Comparison of ENCODE assay signal across 1 cellular context in the genomic region with DNA sequence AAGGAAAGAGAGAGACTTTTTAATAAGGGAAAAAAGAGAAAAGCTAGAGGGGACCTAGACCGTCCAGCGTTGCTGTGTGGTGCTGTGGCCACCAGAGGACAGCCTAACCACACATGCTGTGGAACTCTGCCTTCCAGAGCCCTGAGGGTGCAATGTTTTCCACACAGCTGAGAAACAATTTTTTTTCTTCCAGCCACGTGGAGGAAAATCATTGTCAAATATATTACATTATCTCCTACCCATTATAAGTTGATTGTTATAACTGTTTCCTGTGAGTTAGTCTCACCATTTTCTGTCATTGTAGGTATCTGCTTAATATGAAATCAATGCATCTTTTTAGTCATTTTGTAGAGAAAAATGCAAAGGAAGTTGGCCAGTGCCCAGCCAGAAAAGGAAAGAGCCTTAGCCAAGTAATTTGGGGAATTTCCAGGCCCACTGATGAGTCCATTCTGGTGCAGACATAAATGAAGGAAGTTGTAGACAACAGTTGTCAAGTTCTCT.
A peak's percentile ranks its signal among the peaks of the same experiment; 100 is the strongest.
TF ChIP-seq lines count a peak whose summit lies in the region.

No MANE protein-coding gene starts in this region.

TF ChIP-seq in HepG2, 621 proteins besides CTCF, POLR2A, EP300 and RAD21 (continued from another document and continues in another):
- TF ChIP-seq, protein P1, sequence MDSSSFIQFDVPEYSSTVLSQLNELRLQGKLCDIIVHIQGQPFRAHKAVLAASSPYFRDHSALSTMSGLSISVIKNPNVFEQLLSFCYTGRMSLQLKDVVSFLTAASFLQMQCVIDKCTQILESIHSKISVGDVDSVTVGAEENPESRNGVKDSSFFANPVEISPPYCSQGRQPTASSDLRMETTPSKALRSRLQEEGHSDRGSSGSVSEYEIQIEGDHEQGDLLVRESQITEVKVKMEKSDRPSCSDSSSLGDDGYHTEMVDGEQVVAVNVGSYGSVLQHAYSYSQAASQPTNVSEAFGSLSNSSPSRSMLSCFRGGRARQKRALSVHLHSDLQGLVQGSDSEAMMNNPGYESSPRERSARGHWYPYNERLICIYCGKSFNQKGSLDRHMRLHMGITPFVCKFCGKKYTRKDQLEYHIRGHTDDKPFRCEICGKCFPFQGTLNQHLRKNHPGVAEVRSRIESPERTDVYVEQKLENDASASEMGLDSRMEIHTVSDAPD (CRISPR knock-in tag; IDR thresholded peaks at IDR 0.05) = no peak
- TF ChIP-seq MXI1 (IDR thresholded peaks at IDR 0.05; ENCODE audit: borderline replicate concordance, low read depth, low read length) = peak; percentile 26; the same call in 1 of the 3 replicates
- no peak for TF ChIP-seq KMT2A (CRISPR knock-in tag; IDR thresholded peaks at IDR 0.05)
- TF ChIP-seq ZNF501 (CRISPR knock-in tag; IDR thresholded peaks at IDR 0.05) = no peak
- TF ChIP-seq KLF13 (CRISPR knock-in tag; IDR thresholded peaks at IDR 0.05) = no peak
- TF ChIP-seq, protein P2, sequence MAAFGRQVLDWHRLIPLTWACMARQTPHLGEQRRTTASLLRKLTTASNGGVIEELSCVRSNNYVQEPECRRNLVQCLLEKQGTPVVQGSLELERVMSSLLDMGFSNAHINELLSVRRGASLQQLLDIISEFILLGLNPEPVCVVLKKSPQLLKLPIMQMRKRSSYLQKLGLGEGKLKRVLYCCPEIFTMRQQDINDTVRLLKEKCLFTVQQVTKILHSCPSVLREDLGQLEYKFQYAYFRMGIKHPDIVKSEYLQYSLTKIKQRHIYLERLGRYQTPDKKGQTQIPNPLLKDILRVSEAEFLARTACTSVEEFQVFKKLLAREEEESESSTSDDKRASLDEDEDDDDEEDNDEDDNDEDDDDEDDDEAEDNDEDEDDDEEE (CRISPR knock-in tag; IDR thresholded peaks at IDR 0.05) = no peak
- no peak for TF ChIP-seq NR2F1 (CRISPR knock-in tag; IDR thresholded peaks at IDR 0.05)
- TF ChIP-seq SNAPC2 (CRISPR knock-in tag; IDR thresholded peaks at IDR 0.05) = no peak
- no peak for TF ChIP-seq RNF2 (conservative IDR thresholded peaks at IDR 0.05; ENCODE audit: low read depth)
- TF ChIP-seq, protein P3, sequence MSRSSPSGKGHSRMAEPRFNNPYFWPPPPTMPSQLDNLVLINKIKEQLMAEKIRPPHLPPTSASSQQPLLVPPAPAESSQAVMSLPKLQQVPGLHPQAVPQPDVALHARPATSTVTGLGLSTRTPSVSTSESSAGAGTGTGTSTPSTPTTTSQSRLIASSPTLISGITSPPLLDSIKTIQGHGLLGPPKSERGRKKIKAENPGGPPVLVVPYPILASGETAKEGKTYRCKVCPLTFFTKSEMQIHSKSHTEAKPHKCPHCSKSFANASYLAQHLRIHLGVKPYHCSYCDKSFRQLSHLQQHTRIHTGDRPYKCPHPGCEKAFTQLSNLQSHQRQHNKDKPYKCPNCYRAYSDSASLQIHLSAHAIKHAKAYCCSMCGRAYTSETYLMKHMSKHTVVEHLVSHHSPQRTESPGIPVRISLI (CRISPR knock-in tag; IDR thresholded peaks at IDR 0.05; ENCODE audit: borderline replicate concordance) = peak; percentile 62; the same call in 1 of the 2 replicates
- TF ChIP-seq RARG (CRISPR knock-in tag; IDR thresholded peaks at IDR 0.05; ENCODE audit: low read depth) = no peak
- no peak for TF ChIP-seq ZNF432 (CRISPR knock-in tag; IDR thresholded peaks at IDR 0.05; ENCODE audit: borderline replicate concordance)
- no peak for TF ChIP-seq TCF12 (IDR thresholded peaks at IDR 0.05)
- TF ChIP-seq TCF12 (CRISPR knock-in tag; IDR thresholded peaks at IDR 0.05) = no peak
- TF ChIP-seq, protein P4, sequence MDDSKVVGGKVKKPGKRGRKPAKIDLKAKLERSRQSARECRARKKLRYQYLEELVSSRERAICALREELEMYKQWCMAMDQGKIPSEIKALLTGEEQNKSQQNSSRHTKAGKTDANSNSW (CRISPR knock-in tag; IDR thresholded peaks at IDR 0.05; ENCODE audit: borderline replicate concordance) = no peak
- no peak for TF ChIP-seq NRL (CRISPR knock-in tag; IDR thresholded peaks at IDR 0.05; ENCODE audit: borderline replicate concordance)
- TF ChIP-seq, protein P5, sequence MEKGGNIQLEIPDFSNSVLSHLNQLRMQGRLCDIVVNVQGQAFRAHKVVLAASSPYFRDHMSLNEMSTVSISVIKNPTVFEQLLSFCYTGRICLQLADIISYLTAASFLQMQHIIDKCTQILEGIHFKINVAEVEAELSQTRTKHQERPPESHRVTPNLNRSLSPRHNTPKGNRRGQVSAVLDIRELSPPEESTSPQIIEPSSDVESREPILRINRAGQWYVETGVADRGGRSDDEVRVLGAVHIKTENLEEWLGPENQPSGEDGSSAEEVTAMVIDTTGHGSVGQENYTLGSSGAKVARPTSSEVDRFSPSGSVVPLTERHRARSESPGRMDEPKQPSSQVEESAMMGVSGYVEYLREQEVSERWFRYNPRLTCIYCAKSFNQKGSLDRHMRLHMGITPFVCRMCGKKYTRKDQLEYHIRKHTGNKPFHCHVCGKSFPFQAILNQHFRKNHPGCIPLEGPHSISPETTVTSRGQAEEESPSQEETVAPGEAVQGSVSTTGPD (CRISPR knock-in tag; IDR thresholded peaks at IDR 0.05) = no peak
- TF ChIP-seq GTF3A (CRISPR knock-in tag; conservative IDR thresholded peaks at IDR 0.05) = no peak
- TF ChIP-seq SP5 (CRISPR knock-in tag; IDR thresholded peaks at IDR 0.05; ENCODE audit: borderline replicate concordance, low read depth) = no peak
- TF ChIP-seq, protein P6, sequence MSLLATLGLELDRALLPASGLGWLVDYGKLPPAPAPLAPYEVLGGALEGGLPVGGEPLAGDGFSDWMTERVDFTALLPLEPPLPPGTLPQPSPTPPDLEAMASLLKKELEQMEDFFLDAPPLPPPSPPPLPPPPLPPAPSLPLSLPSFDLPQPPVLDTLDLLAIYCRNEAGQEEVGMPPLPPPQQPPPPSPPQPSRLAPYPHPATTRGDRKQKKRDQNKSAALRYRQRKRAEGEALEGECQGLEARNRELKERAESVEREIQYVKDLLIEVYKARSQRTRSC (CRISPR knock-in tag; IDR thresholded peaks at IDR 0.05; ENCODE audit: low read depth) = no peak
- no peak for TF ChIP-seq ZSCAN12 (CRISPR knock-in tag; IDR thresholded peaks at IDR 0.05)
- TF ChIP-seq SNAI1 (CRISPR knock-in tag; IDR thresholded peaks at IDR 0.05; ENCODE audit: borderline replicate concordance) = no peak
- TF ChIP-seq, protein P7, sequence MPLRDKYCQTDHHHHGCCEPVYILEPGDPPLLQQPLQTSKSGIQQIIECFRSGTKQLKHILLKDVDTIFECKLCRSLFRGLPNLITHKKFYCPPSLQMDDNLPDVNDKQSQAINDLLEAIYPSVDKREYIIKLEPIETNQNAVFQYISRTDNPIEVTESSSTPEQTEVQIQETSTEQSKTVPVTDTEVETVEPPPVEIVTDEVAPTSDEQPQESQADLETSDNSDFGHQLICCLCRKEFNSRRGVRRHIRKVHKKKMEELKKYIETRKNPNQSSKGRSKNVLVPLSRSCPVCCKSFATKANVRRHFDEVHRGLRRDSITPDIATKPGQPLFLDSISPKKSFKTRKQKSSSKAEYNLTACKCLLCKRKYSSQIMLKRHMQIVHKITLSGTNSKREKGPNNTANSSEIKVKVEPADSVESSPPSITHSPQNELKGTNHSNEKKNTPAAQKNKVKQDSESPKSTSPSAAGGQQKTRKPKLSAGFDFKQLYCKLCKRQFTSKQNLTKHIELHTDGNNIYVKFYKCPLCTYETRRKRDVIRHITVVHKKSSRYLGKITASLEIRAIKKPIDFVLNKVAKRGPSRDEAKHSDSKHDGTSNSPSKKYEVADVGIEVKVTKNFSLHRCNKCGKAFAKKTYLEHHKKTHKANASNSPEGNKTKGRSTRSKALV (CRISPR knock-in tag; IDR thresholded peaks at IDR 0.05) = no peak
- TF ChIP-seq MTF2 (CRISPR knock-in tag; IDR thresholded peaks at IDR 0.05; ENCODE audit: borderline replicate concordance) = no peak
- no peak for TF ChIP-seq ZNF547 (CRISPR knock-in tag; IDR thresholded peaks at IDR 0.05)
- TF ChIP-seq, protein P8, sequence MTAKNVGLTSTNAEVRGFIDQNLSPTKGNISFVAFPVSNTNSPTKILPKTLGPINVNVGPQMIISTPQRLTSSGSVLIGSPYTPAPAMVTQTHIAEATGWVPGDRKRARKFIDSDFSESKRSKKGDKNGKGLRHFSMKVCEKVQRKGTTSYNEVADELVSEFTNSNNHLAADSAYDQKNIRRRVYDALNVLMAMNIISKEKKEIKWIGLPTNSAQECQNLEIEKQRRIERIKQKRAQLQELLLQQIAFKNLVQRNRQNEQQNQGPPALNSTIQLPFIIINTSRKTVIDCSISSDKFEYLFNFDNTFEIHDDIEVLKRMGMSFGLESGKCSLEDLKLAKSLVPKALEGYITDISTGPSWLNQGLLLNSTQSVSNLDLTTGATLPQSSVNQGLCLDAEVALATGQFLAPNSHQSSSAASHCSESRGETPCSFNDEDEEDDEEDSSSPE (CRISPR knock-in tag; IDR thresholded peaks at IDR 0.05) = 0 out of 2 replicates have a peak, but pooled peaks have one; percentile 23
- TF ChIP-seq TOPORS (CRISPR knock-in tag; IDR thresholded peaks at IDR 0.05) = no peak
- TF ChIP-seq, protein P9, sequence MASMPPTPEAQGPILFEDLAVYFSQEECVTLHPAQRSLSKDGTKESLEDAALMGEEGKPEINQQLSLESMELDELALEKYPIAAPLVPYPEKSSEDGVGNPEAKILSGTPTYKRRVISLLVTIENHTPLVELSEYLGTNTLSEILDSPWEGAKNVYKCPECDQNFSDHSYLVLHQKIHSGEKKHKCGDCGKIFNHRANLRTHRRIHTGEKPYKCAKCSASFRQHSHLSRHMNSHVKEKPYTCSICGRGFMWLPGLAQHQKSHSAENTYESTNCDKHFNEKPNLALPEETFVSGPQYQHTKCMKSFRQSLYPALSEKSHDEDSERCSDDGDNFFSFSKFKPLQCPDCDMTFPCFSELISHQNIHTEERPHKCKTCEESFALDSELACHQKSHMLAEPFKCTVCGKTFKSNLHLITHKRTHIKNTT (CRISPR knock-in tag; IDR thresholded peaks at IDR 0.05) = no peak
- no peak for TF ChIP-seq FIP1L1 (IDR thresholded peaks at IDR 0.05; ENCODE audit: borderline replicate concordance, insufficient read depth, low read depth, low read length)
- TF ChIP-seq, protein P10, sequence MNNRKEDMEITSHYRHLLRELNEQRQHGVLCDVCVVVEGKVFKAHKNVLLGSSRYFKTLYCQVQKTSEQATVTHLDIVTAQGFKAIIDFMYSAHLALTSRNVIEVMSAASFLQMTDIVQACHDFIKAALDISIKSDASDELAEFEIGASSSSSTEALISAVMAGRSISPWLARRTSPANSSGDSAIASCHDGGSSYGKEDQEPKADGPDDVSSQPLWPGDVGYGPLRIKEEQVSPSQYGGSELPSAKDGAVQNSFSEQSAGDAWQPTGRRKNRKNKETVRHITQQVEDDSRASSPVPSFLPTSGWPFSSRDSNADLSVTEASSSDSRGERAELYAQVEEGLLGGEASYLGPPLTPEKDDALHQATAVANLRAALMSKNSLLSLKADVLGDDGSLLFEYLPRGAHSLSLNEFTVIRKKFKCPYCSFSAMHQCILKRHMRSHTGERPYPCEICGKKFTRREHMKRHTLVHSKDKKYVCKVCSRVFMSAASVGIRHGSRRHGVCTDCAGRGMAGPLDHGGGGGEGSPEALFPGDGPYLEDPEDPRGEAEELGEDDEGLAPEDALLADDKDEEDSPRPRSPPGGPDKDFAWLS (CRISPR knock-in tag; IDR thresholded peaks at IDR 0.05; ENCODE audit: borderline replicate concordance) = no peak
- 0 out of 2 replicates have a peak, but pooled peaks have one; percentile 30 for TF ChIP-seq CEBPG (CRISPR knock-in tag; IDR thresholded peaks at IDR 0.05)
- no peak for TF ChIP-seq SP4 (CRISPR knock-in tag; IDR thresholded peaks at IDR 0.05)
- no peak for TF ChIP-seq ZSCAN21 (CRISPR knock-in tag; IDR thresholded peaks at IDR 0.05; ENCODE audit: borderline replicate concordance)
- TF ChIP-seq REL (CRISPR knock-in tag; conservative IDR thresholded peaks at IDR 0.05) = no peak
- no peak for TF ChIP-seq TBX2 (CRISPR knock-in tag; IDR thresholded peaks at IDR 0.05; ENCODE audit: borderline replicate concordance)
- TF ChIP-seq, protein P11, sequence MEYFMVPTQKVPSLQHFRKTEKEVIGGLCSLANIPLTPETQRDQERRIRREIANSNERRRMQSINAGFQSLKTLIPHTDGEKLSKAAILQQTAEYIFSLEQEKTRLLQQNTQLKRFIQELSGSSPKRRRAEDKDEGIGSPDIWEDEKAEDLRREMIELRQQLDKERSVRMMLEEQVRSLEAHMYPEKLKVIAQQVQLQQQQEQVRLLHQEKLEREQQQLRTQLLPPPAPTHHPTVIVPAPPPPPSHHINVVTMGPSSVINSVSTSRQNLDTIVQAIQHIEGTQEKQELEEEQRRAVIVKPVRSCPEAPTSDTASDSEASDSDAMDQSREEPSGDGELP (IDR thresholded peaks at IDR 0.05; ENCODE audit: borderline replicate concordance, low read depth) = peak; percentile 68
- no peak for TF ChIP-seq GFI1 (CRISPR knock-in tag; IDR thresholded peaks at IDR 0.05; ENCODE audit: borderline replicate concordance)
- TF ChIP-seq, protein P12, sequence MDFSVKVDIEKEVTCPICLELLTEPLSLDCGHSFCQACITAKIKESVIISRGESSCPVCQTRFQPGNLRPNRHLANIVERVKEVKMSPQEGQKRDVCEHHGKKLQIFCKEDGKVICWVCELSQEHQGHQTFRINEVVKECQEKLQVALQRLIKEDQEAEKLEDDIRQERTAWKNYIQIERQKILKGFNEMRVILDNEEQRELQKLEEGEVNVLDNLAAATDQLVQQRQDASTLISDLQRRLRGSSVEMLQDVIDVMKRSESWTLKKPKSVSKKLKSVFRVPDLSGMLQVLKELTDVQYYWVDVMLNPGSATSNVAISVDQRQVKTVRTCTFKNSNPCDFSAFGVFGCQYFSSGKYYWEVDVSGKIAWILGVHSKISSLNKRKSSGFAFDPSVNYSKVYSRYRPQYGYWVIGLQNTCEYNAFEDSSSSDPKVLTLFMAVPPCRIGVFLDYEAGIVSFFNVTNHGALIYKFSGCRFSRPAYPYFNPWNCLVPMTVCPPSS (IDR thresholded peaks at IDR 0.05) = no peak
- TF ChIP-seq ZNF775 (CRISPR knock-in tag; IDR thresholded peaks at IDR 0.05; ENCODE audit: borderline replicate concordance) = no peak
- TF ChIP-seq ZNF776 (CRISPR knock-in tag; IDR thresholded peaks at IDR 0.05) = no peak
- peak; percentile 44 for TF ChIP-seq TEAD3 (CRISPR knock-in tag; optimal IDR thresholded peaks at IDR 0.05; ENCODE audit: borderline replicate concordance)
- TF ChIP-seq, protein P13, sequence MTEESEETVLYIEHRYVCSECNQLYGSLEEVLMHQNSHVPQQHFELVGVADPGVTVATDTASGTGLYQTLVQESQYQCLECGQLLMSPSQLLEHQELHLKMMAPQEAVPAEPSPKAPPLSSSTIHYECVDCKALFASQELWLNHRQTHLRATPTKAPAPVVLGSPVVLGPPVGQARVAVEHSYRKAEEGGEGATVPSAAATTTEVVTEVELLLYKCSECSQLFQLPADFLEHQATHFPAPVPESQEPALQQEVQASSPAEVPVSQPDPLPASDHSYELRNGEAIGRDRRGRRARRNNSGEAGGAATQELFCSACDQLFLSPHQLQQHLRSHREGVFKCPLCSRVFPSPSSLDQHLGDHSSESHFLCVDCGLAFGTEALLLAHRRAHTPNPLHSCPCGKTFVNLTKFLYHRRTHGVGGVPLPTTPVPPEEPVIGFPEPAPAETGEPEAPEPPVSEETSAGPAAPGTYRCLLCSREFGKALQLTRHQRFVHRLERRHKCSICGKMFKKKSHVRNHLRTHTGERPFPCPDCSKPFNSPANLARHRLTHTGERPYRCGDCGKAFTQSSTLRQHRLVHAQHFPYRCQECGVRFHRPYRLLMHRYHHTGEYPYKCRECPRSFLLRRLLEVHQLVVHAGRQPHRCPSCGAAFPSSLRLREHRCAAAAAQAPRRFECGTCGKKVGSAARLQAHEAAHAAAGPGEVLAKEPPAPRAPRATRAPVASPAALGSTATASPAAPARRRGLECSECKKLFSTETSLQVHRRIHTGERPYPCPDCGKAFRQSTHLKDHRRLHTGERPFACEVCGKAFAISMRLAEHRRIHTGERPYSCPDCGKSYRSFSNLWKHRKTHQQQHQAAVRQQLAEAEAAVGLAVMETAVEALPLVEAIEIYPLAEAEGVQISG (CRISPR knock-in tag; IDR thresholded peaks at IDR 0.05) = 0 out of 2 replicates have a peak, but pooled peaks have one; percentile 33
- no peak for TF ChIP-seq ZNF550 (CRISPR knock-in tag; IDR thresholded peaks at IDR 0.05; ENCODE audit: borderline replicate concordance)
- no peak for TF ChIP-seq ZFP36L2 (CRISPR knock-in tag; IDR thresholded peaks at IDR 0.05)
- TF ChIP-seq SP1 (IDR thresholded peaks at IDR 0.05) = no peak
- TF ChIP-seq SP1 (CRISPR knock-in tag; IDR thresholded peaks at IDR 0.05) = no peak
